In the genomic region with DNA sequence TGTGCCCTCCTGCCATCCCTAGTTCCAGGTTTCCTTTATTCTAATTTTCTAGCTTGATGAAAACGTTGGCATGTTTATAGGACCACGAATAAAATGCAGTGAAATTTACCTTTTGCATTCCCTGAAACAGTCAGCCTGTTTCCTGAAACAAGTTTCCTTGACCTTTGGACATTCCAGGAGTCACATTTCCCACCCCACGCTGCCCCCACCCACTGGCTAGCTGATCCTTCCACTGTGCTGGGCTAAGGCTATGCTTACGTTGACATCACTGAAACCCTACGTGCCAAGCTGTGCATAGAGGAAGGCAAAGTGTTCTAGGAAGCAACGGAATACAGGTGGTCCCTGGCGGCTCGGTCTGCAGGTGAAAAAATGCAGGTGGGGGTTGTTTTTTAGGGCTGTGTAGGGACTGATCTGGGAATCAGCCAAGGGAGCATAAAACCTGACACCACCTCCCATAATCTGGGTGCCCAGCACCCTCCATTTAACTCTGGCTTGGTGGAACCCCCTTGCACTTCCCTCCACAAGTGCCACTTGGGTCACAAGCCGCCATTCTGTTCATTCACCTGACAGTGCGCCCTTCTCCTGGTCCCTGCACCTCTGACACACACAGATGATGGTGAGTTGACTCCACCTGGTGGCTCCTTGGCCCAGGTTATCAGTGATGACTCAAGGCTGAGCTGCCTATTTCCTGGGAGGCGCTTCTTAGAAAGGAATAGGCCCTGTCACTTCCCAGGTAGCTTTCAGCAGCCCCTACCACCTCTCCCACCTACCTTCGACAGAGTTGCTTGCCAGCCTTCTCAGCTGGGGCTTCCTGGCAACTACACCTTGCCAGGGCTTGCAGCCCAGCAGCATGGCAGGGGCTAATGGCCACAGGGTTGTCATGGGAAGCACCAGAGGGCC, we compare ENCODE assay signal across 8 cellular contexts.
A peak's percentile ranks its signal among the peaks of the same experiment; 100 is the strongest.
DNase-seq lines count a peak whose midpoint lies in the region; ATAC-seq and TF ChIP-seq lines count a peak whose summit lies in the region.

No MANE protein-coding gene starts in this region.

- H3K4me1 ChIP-seq in heart right ventricle: peaks cover 0 to 2% (median 0%) of the 10 kb centered on the region in 9 donors

- intact Hi-C loops in heart right ventricle (cut with DNase I): no loop called here

- H3K27me3 ChIP-seq in brain microvascular endothelial cell (replicated peaks) (no peaks in the 10 kb centered on the region), heart right ventricle (no peaks in the 10 kb centered on the region)

- no peak overlapping the region for H3K27ac ChIP-seq in brain microvascular endothelial cell
- no peak overlapping the region for H3K27ac ChIP-seq in heart right ventricle

- 70 to 79% methylated on average over 12 of the region's 12 CpGs for WGBS in heart right ventricle, 2 donors

- DNase-seq in DMS53 (lab: John Stamatoyannopoulos, UW): peak; percentile 95
- DNase-seq in GM20000 (ENCODE audit: low spot score): peak; percentile 69
- peak; percentile 39 for DNase-seq in NCI-H226
- DNase-seq in brain microvascular endothelial cell: no peak
- no peak for DNase-seq in retinal pigment epithelial cell (ENCODE audit: low read depth)
- no peak for DNase-seq in NCI-H2227 (lab: John Stamatoyannopoulos, UW; ENCODE audit: unreplicated experiment)
- DNase-seq in heart right ventricle: no peak

- no peak for ATAC-seq in GM18505 (IDR thresholded peaks at IDR 0.05; ENCODE audit: unreplicated experiment)
- no peak for ATAC-seq in heart right ventricle

- H3K4me3 ChIP-seq in brain microvascular endothelial cell (ENCODE audit: low read depth, low read length): no peak overlapping the region
- H3K4me3 ChIP-seq in retinal pigment epithelial cell (ENCODE audit: low read length): no peak overlapping the region
- H3K4me3 ChIP-seq in heart right ventricle: no peak overlapping the region

- in situ Hi-C loops in brain microvascular endothelial cell (cut with HindIII; ENCODE audit: low pct_ligation_motif_present, low sequenced_read_pairs): no loop called here

- TF ChIP-seq POLR2A in GM18505 (IDR thresholded peaks at IDR 0.05; ENCODE audit: borderline replicate concordance, extremely low read depth, insufficient read depth, insufficient read length): no peak

- peaks cover 0 to 18% (median 0%) of the 10 kb centered on the region in 11 donors for H3K9me3 ChIP-seq in heart right ventricle

- TF ChIP-seq CTCF in GM20000 (IDR thresholded peaks at IDR 0.05; ENCODE audit: extremely low read depth, missing control alignments) (peak; percentile 34), brain microvascular endothelial cell (IDR thresholded peaks at IDR 0.05; ENCODE audit: low read depth, low read length, missing control alignments) (peak; percentile 41), retinal pigment epithelial cell (conservative IDR thresholded peaks at IDR 0.05; ENCODE audit: low read depth, low read length) (peak; percentile 58), heart right ventricle (IDR thresholded peaks at IDR 0.05) (peak in 1 of 9 donors; percentile 8)

- H3K36me3 ChIP-seq in brain microvascular endothelial cell (replicated peaks): no peaks in the 10 kb centered on the region
- H3K36me3 ChIP-seq in heart right ventricle: no peaks in the 10 kb centered on the region

Comparison
In these comparisons a context has a peak if more than half of its experiments do, and no peak if none do; other contexts are left out.
1. DNase-seq: peak in DMS53 (single experiment), GM20000 (single experiment) and NCI-H226 (single experiment); none in brain microvascular endothelial cell (single experiment), retinal pigment epithelial cell (single experiment), NCI-H2227 (single experiment) and heart right ventricle (0 of 2).